26 cellular contexts compared by ENCODE assay signal in the genomic region with DNA sequence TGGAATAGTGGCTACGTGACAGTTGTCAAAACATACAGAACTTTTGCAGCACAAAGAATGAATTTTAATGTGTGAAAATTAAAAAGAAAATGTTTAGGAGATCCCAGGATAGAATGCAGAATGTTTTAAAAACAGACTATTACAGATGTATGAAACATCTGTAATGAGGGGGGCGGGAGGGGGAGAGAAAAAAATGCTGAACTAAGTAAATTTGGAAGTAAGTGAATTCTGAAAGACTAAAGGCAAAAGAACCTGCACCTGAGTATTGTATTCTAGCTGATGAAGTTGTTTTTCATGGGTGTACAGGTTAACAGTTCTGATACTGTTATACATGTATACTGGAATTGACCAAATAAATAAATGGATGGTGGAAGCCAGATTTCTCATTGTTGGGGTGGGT.
DNase-seq lines count a peak whose midpoint lies in the region; ATAC-seq, FAIRE-seq and TF ChIP-seq lines count a peak whose summit lies in the region.
"Had no signal": no experiment of that assay in that cellular context is flagged by ENCODE, and none has a peak within 500 bp of the region (broad histone marks: within the 10 kb centered on the region; RNA-seq: fewer than 3 reads in every experiment).

No MANE protein-coding gene starts in this region.

- TF ChIP-seq POLR2A in H54 (IDR thresholded peaks at IDR 0.05; ENCODE audit: low read depth, low read length), result no peak
- no peak for TF ChIP-seq POLR2A in IMR-90 (IDR thresholded peaks at IDR 0.05; ENCODE audit: low read depth, low read length)

- H4K5ac ChIP-seq in IMR-90 (ENCODE audit: low read depth, low read length), result no peak overlapping the region

- H3K9me1 ChIP-seq in IMR-90 (ENCODE audit: insufficient read depth, low read length) (peaks cover 6% of the 10 kb centered on the region), keratinocyte (ENCODE audit: control insufficient read depth, extremely low read depth, insufficient read depth, low read length) (no peaks in the 10 kb centered on the region)

- H3K18ac ChIP-seq in IMR-90 (ENCODE audit: low read depth, low read length), result no peak overlapping the region

- H3K9ac ChIP-seq in IMR-90 (ENCODE audit: low read depth, low read length) (no peak overlapping the region), keratinocyte (ENCODE audit: control insufficient read depth, extremely low read depth, insufficient read depth, low read length) (no peak overlapping the region)
- H3K9ac ChIP-seq: BLaER1 had no signal

- no peak for TF ChIP-seq RAD21 in IMR-90 (IDR thresholded peaks at IDR 0.05; ENCODE audit: low read length)

- dilution Hi-C loops in IMR-90 (cut with HindIII; ENCODE audit: low sequenced_read_pairs, unreplicated experiment), result no loop called here
- dilution Hi-C loops in keratinocyte (cut with MboI; ENCODE audit: extremely low pct_ligation_motif_present, low sequenced_read_pairs), result no loop called here

- peaks cover 11% of the 10 kb centered on the region for H3K36me3 Mint-ChIP-seq in activated CD4-positive, alpha-beta T cell treated with anti-CD3 and anti-CD28 coated beads, Interleukin-2, amount 10 ng/mL, durations not matched to agents 7 days and 5 days (ENCODE audit: low read depth)

- no peak overlapping the region for H2AK9ac ChIP-seq in IMR-90 (replicated peaks; ENCODE audit: low read depth, low read length, poor library complexity)

- CTCF ChIA-PET in IMR-90 (lab: Yijun Ruan, JAX), result no interaction called here
- CTCF ChIA-PET in activated CD4-positive, alpha-beta T cell treated with anti-CD3 and anti-CD28 coated beads, Interleukin-2, amount 10 ng/mL, durations not matched to agents 7 days and 5 days (lab: Charles Lee), result no interaction called here

- peaks cover 49 to 64% of the 10 kb centered on the region in 2 experiments for H3K79me1 ChIP-seq in IMR-90 (ENCODE audit: low read depth in 1 of 2, low read length in 2 of 2)

- no peaks in the 10 kb centered on the region for H3K9me3 ChIP-seq in IMR-90 (ENCODE audit: control insufficient read depth, insufficient read depth, low read length)
- no peaks in the 10 kb centered on the region for H3K9me3 ChIP-seq in keratinocyte (ENCODE audit: control insufficient read depth, low read depth, low read length)
- H3K9me3 ChIP-seq in MG63, result no peaks in the 10 kb centered on the region
- H3K9me3 ChIP-seq: BE2C had no signal

- TF ChIP-seq CTCF in IMR-90 (conservative IDR thresholded peaks at IDR 0.05; ENCODE audit: low read depth, low read length) (no peak), keratinocyte (optimal IDR thresholded peaks at IDR 0.05 in 1 of 3, IDR thresholded peaks at IDR 0.05 in 1 of 3, conservative IDR thresholded peaks at IDR 0.05 in 1 of 3; ENCODE audit: extremely low read depth in 1 of 3, insufficient read depth in 2 of 3, low read length in 3 of 3) (no peak)

- FAIRE-seq in H54 (lab: Jason Lieb, UNC) (peak; percentile 15), keratinocyte (lab: Jason Lieb, UNC) (peak; percentile 23)
- FAIRE-seq: A204.1, GM12878, GM12892 had no signal

- H3K23ac ChIP-seq in IMR-90 (ENCODE audit: low read depth, low read length), result no peak overlapping the region

- peaks cover 4% of the 10 kb centered on the region for H3K4me1 ChIP-seq in IMR-90 (ENCODE audit: control insufficient read depth, insufficient read depth, low read length)
- peaks cover 10% of the 10 kb centered on the region for H3K4me1 ChIP-seq in keratinocyte (ENCODE audit: control insufficient read depth, extremely low read depth, insufficient read depth, low read length)
- H3K4me1 ChIP-seq: BE2C, BLaER1 had no signal

- no peak for ATAC-seq in IMR-90 (ENCODE audit: low read depth)
- ATAC-seq: GM12878 had no signal

- no peak overlapping the region for H3K27ac Mint-ChIP-seq in activated CD4-positive, alpha-beta T cell treated with anti-CD3 and anti-CD28 coated beads, Interleukin-2, amount 10 ng/mL, durations not matched to agents 7 days and 5 days
- H3K27ac Mint-ChIP-seq: CD14-positive monocyte; CD4-positive, CD25-positive, alpha-beta regulatory T cell had no signal

- H3K4me3 Mint-ChIP-seq in activated CD4-positive, alpha-beta T cell treated with anti-CD3 and anti-CD28 coated beads, Interleukin-2, amount 10 ng/mL, durations not matched to agents 7 days and 5 days, result no peak overlapping the region
- H3K4me3 Mint-ChIP-seq: CD14-positive monocyte; CD4-positive, alpha-beta memory T cell; CD4-positive, CD25-positive, alpha-beta regulatory T cell; CD8-positive, alpha-beta memory T cell had no signal

- in situ Hi-C loops in IMR-90 (cut with MboI; ENCODE audit: low sequenced_read_pairs), result no loop called here

- peaks cover 50% of the 10 kb centered on the region for H3K79me2 ChIP-seq in keratinocyte (ENCODE audit: control insufficient read depth, insufficient read depth, low read length)

- H2BK120ac ChIP-seq in IMR-90 (ENCODE audit: low read depth, low read length), result no peak overlapping the region

- no peaks in the 10 kb centered on the region for H3K4me1 Mint-ChIP-seq in activated CD4-positive, alpha-beta T cell treated with anti-CD3 and anti-CD28 coated beads, Interleukin-2, amount 10 ng/mL, durations not matched to agents 7 days and 5 days
- H3K4me1 Mint-ChIP-seq: CD14-positive monocyte had no signal

- BruUV-seq in IMR-90 (replicated peaks; lab: Mats Ljungman, UMichigan), result no TSS peak

- no peak overlapping the region for H3K14ac ChIP-seq in IMR-90 (replicated peaks; ENCODE audit: low read depth, low read length)

- H3K36me3 ChIP-seq in IMR-90 (ENCODE audit: control insufficient read depth, insufficient read depth, low read length) (no peaks in the 10 kb centered on the region), keratinocyte (ENCODE audit: control insufficient read depth in 2 of 2, extremely low read depth in 1 of 2, insufficient read depth in 2 of 2, low read length in 2 of 2) (no peaks in the 10 kb centered on the region), MG63 (no peaks in the 10 kb centered on the region)
- H3K36me3 ChIP-seq: BE2C, BLaER1 had no signal

- H3K4ac ChIP-seq in IMR-90 (ENCODE audit: low read depth, low read length), result no peak overlapping the region

- no peak overlapping the region for H3K4me2 ChIP-seq in IMR-90 (ENCODE audit: low read depth, low read length)
- no peak overlapping the region for H3K4me2 ChIP-seq in keratinocyte (ENCODE audit: control insufficient read depth, extremely low read depth, insufficient read depth, low read depth, low read length)
- H3K4me2 ChIP-seq: BLaER1 had no signal

- H4K8ac ChIP-seq in IMR-90 (ENCODE audit: low read depth in 2 of 2, low read length in 2 of 2), result no peak overlapping the region

- no peak overlapping the region for H3K56ac ChIP-seq in IMR-90 (ENCODE audit: extremely low read depth, insufficient read depth, low read length)

- H3K4me3 ChIP-seq in IMR-90 (ENCODE audit: insufficient read depth, low read depth, low read length) (no peak overlapping the region), keratinocyte (ENCODE audit: control insufficient read depth in 2 of 3, extremely low read depth in 1 of 3, insufficient read depth in 2 of 3, low read depth in 1 of 3, low read length in 3 of 3) (no peak overlapping the region), MG63 (no peak overlapping the region)
- H3K4me3 ChIP-seq: BLaER1, GM12878 had no signal

- H2AFZ ChIP-seq in IMR-90 (replicated peaks; ENCODE audit: low read length, poor library complexity), result no peak overlapping the region
- H2AFZ ChIP-seq in keratinocyte (ENCODE audit: control insufficient read depth, low read length), result no peak overlapping the region

- no peaks in the 10 kb centered on the region for H3K27me3 Mint-ChIP-seq in activated CD4-positive, alpha-beta T cell treated with anti-CD3 and anti-CD28 coated beads, Interleukin-2, amount 10 ng/mL, durations not matched to agents 7 days and 5 days
- H3K27me3 Mint-ChIP-seq: CD4-positive, alpha-beta memory T cell; CD4-positive, CD25-positive, alpha-beta regulatory T cell; CD8-positive, alpha-beta memory T cell had no signal

- intact Hi-C loops in IMR-90 (cut with micrococcal nuclease), result no loop called here

- no peak overlapping the region for H2AK5ac ChIP-seq in IMR-90 (ENCODE audit: low read depth, low read length)

- no peak for DNase-seq in H54 (ENCODE audit: insufficient read length, low spot score)
- DNase-seq in IMR-90, result no peak
- DNase-seq in keratinocyte (ENCODE audit: low read depth, low spot score), result no peak
- no peak for DNase-seq in activated CD4-positive, alpha-beta T cell treated with anti-CD3 and anti-CD28 coated beads for 1 hour
- DNase-seq in MG63, result no peak
- no peak for DNase-seq in activated CD4-positive, alpha-beta T cell treated with anti-CD3 and anti-CD28 coated beads, Interleukin-2, amount 10 ng/mL, durations not matched to agents 7 days and 5 days
- DNase-seq: 8988T; ACHN; BE2C; C1 segment of cervical spinal cord; CD4-positive, alpha-beta memory T cell; CD4-positive, CD25-positive, alpha-beta regulatory T cell; CD8-positive, alpha-beta memory T cell; COR-L47; DMS 273 treated with DMSO at 0.1 percent for 48 hours; DMS153; DMS53; DMS79; DND-41; EL; GDM1 had no signal

- no peak overlapping the region for H3K27ac ChIP-seq in IMR-90 (ENCODE audit: insufficient read depth, low read length)
- no peak overlapping the region for H3K27ac ChIP-seq in keratinocyte (ENCODE audit: control insufficient read depth, insufficient read depth, low read length)
- H3K27ac ChIP-seq: BLaER1 had no signal

- no peak overlapping the region for H2BK20ac ChIP-seq in IMR-90 (ENCODE audit: low read depth, low read length)

- 90% methylated on average over 2 of the region's 2 CpGs; no CpG with 5 or more reads in 1 of the 2 experiments for WGBS in IMR-90 (ENCODE audit: extremely low coverage in 2 of 2, insufficient read length in 1 of 2), 2 experiments

- no peaks in the 10 kb centered on the region for H3K27me3 ChIP-seq in IMR-90 (ENCODE audit: control insufficient read depth, insufficient read depth, low read length)
- no peaks in the 10 kb centered on the region for H3K27me3 ChIP-seq in keratinocyte (ENCODE audit: control insufficient read depth, extremely low read depth, insufficient read depth, low read length)
- H3K27me3 ChIP-seq in MG63, result no peaks in the 10 kb centered on the region
- H3K27me3 ChIP-seq: BE2C, BLaER1 had no signal

- peaks cover 74% of the 10 kb centered on the region for H4K20me1 ChIP-seq in IMR-90 (ENCODE audit: insufficient read depth, low read length)
- peaks cover 15% of the 10 kb centered on the region for H4K20me1 ChIP-seq in keratinocyte (ENCODE audit: control insufficient read depth, extremely low read depth, insufficient read depth, low read length)

- H2BK15ac ChIP-seq in IMR-90 (ENCODE audit: low read depth, low read length), result no peak overlapping the region

- peaks cover 13% of the 10 kb centered on the region for H3K9me3 Mint-ChIP-seq in activated CD4-positive, alpha-beta T cell treated with anti-CD3 and anti-CD28 coated beads, Interleukin-2, amount 10 ng/mL, durations not matched to agents 7 days and 5 days

- H4K91ac ChIP-seq in IMR-90 (ENCODE audit: insufficient read depth, low read depth, low read length), result no peak overlapping the region

- POLR2A ChIA-PET in IMR-90 (lab: Charles Lee; ENCODE audit: unreplicated experiment), result no interaction called here
- POLR2A ChIA-PET in activated CD4-positive, alpha-beta T cell treated with anti-CD3 and anti-CD28 coated beads, Interleukin-2, amount 10 ng/mL, durations not matched to agents 7 days and 5 days (lab: Charles Lee), result no interaction called here

- no peak overlapping the region for H2BK5ac ChIP-seq in IMR-90 (ENCODE audit: low read depth, low read length, poor library complexity, severe bottlenecking)

TF ChIP-seq in IMR-90, 13 proteins besides CTCF, POLR2A, EP300 and RAD21 (continues in another document):
- no peak for TF ChIP-seq NFE2L2 (IDR thresholded peaks at IDR 0.05; ENCODE audit: low read depth, low read length)
